In the genomic region with DNA sequence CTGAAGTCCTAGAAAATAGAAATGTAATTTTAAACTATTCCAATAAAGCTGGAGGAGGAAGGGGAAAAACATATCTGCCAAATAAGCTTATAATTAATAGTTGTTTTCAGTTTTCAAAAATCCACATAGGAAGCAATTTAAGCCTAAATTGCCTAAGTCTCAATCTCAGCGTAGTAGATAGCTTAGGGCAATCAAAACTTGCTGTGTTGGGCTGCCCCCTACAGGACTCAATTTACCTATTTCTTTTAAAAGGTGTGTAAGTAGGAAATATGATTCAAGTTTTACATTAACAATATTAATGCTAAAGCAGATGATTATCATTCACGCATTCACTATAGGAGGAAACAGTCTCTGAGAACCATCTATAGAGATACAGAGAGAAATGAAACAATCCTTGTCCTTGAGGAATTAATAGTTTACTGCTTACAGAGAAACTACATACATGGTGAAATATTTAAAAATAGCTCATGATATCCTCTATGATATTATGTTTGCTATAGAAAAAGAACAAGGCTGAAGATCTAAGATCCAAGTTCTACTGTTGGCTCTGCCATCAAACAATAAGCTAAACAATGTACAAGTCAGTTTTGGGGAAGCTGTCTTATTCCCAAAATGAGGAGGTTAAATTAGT, we compare ENCODE assay signal across 8 cellular contexts.
DNase-seq lines count a peak whose midpoint lies in the region; TF ChIP-seq lines count a peak whose summit lies in the region.

No MANE protein-coding gene starts in this region.

- DNase-seq in SIG-M5 treated with dmso at 0.1 percent for 504 hours (lab: John Stamatoyannopoulos, UW; ENCODE audit: unreplicated experiment) (peak; percentile 31), SIG-M5 (lab: John Stamatoyannopoulos, UW) (no peak), HT1080 (ENCODE audit: low read depth) (peak; percentile 40), OCI-M1 (lab: John Stamatoyannopoulos, UW) (peak; percentile 86), activated T-cell treated with anti-CD3 and anti-CD28 coated beads for 48 hours (ENCODE audit: low read depth) (peak; percentile 35), fibroblast of peridontal ligament (ENCODE audit: extremely low read depth) (peak; percentile 91), osteocyte (ENCODE audit: extremely low spot score, unreplicated experiment) (no peak), transverse colon (peak; percentile 77)

- peaks cover 0 to 25% (median 14%) of the 10 kb centered on the region in 4 donors for H3K4me1 ChIP-seq in transverse colon

- no peak overlapping the region for H3K27ac ChIP-seq in transverse colon

- intact Hi-C loops in transverse colon (cut with DNase I; ENCODE audit: low total_unique reads): no loop called here

- H3K36me3 ChIP-seq in transverse colon: no peaks in the 10 kb centered on the region

- H3K27me3 Mint-ChIP-seq in osteocyte (ENCODE audit: unreplicated experiment): no peaks in the 10 kb centered on the region

- H3K4me3 ChIP-seq in transverse colon: no peak overlapping the region

- H3K4me1 Mint-ChIP-seq in osteocyte (ENCODE audit: unreplicated experiment): no peaks in the 10 kb centered on the region

- H3K27me3 ChIP-seq in transverse colon: no peaks in the 10 kb centered on the region

- no peak overlapping the region for H3K27ac Mint-ChIP-seq in osteocyte (ENCODE audit: unreplicated experiment)

- TF ChIP-seq EP300 in transverse colon (IDR thresholded peaks at IDR 0.05; ENCODE audit: low read depth): no peak

- WGBS in transverse colon (ENCODE audit: low coverage in 1 of 2), 2 donors: 41 to 44% methylated on average over 2 of the region's 2 CpGs

- TF ChIP-seq CTCF in osteocyte (IDR thresholded peaks at IDR 0.05) (peak; percentile 71), transverse colon (IDR thresholded peaks at IDR 0.05) (peak; percentile 42 to 73 (median 63))

- in situ Hi-C loops in transverse colon (cut with MboI; ENCODE audit: low pct_ligation_motif_present in 1 of 4, low pct_unique_long_range_greater_than_20kb in 1 of 4, low sequenced_read_pairs in 3 of 4): loop anchor here in 3 of 4 donors (10.0 to 25.0 kb wide), 3 partner anchors 486 to 736 kb away; no protein-coding TSS in a partner anchor

- peaks cover 22% of the 10 kb centered on the region for H3K36me3 Mint-ChIP-seq in osteocyte (ENCODE audit: unreplicated experiment)

- peaks cover 12% of the 10 kb centered on the region for H3K9me3 Mint-ChIP-seq in osteocyte (ENCODE audit: unreplicated experiment)

- H3K4me3 Mint-ChIP-seq in osteocyte (ENCODE audit: unreplicated experiment): no peak overlapping the region

- no peak for TF ChIP-seq POLR2A in transverse colon (IDR thresholded peaks at IDR 0.05)

- no peaks in the 10 kb centered on the region for H3K9me3 ChIP-seq in transverse colon

Comparison
In these comparisons a context has a peak if more than half of its experiments do, and no peak if none do; other contexts are left out.
1. DNase-seq: peak in SIG-M5 treated with dmso at 0.1 percent for 504 hours (single experiment), HT1080 (single experiment), OCI-M1 (single experiment), activated T-cell treated with anti-CD3 and anti-CD28 coated beads for 48 hours (single experiment), fibroblast of peridontal ligament (single experiment) and transverse colon (single experiment); none in SIG-M5 (single experiment) and osteocyte (single experiment).